In genomic region chr16:87461466-87461975, GRCh38 we compare ENCODE assay signal across 8 cellular contexts. TPM values are rescaled to one million over a fixed set of nuclear protein-coding genes. Genes with fewer than 3 reads are reported as not detected.
DNase-seq lines count a peak whose midpoint lies in the region; ATAC-seq, FAIRE-seq and TF ChIP-seq lines count a peak whose summit lies in the region.

No MANE protein-coding gene starts in this region.

- in situ Hi-C loops in T47D (cut with HindIII; ENCODE audit: low pct_unique_long_range_greater_than_20kb, low sequenced_read_pairs): no loop called here

- ATAC-seq in upper lobe of right lung (peak; percentile 92), HG03565 (IDR thresholded peaks at IDR 0.05; ENCODE audit: unreplicated experiment) (no peak)

- H3K4me1 ChIP-seq in kidney (ENCODE audit: control insufficient read depth in 1 of 2, insufficient read depth in 1 of 2, low read depth in 1 of 2, low read length in 2 of 2) (peaks cover 43 to 54% of the 10 kb centered on the region in 2 donors), upper lobe of right lung (peaks cover 59% of the 10 kb centered on the region)

- intact Hi-C loops in kidney (cut with DNase I): no loop called here
- intact Hi-C loops in upper lobe of right lung (cut with DNase I): no loop called here

- H3K4me3 ChIP-seq in H7 (ENCODE audit: insufficient read depth, low read depth, low read length) (no peak overlapping the region; the same call in 1 of the 2 replicates), kidney (ENCODE audit: low read length in 2 of 2) (peak overlapping the region in 1 of 2 donors; percentile 43), upper lobe of right lung (no peak overlapping the region)

- peak overlapping the region in 1 of 2 donors; percentile 55 for H3K9ac ChIP-seq in kidney (ENCODE audit: low read length in 2 of 2)

- FAIRE-seq in kidney (lab: Jason Lieb, UNC): no peak

- TF ChIP-seq CTCF in kidney (IDR thresholded peaks at IDR 0.05; ENCODE audit: borderline replicate concordance, extremely low read depth, insufficient read depth) (peak; percentile 55), upper lobe of right lung (IDR thresholded peaks at IDR 0.05) (peak; percentile 39)

- H3K9me3 ChIP-seq in kidney (ENCODE audit: control insufficient read depth in 1 of 2, low read length in 2 of 2): no peaks in the 10 kb centered on the region
- no peaks in the 10 kb centered on the region for H3K9me3 ChIP-seq in upper lobe of right lung

- H3K36me3 ChIP-seq in H7 (replicated peaks; ENCODE audit: control insufficient read depth, insufficient read depth, low read length) (peaks cover 5% of the 10 kb centered on the region), kidney (ENCODE audit: control insufficient read depth in 1 of 2, insufficient read depth in 2 of 2, low read length in 2 of 2) (peaks cover 5 to 6% of the 10 kb centered on the region in 2 donors), upper lobe of right lung (peaks cover 33% of the 10 kb centered on the region)

- H3K27ac ChIP-seq in kidney (ENCODE audit: low read depth in 2 of 2, low read length in 2 of 2) (peak overlapping the region; percentile 78 to 90), upper lobe of right lung (peak overlapping the region; percentile 65)

- H3K27me3 ChIP-seq in H7 (ENCODE audit: control insufficient read depth, insufficient read depth, low read length): no peaks in the 10 kb centered on the region
- H3K27me3 ChIP-seq in upper lobe of right lung: no peaks in the 10 kb centered on the region

- DNase-seq in COLO829 (ENCODE audit: low spot score) (peak; percentile 45), H7 (peak; percentile 95), NCI-H510A treated with DMSO at 0.1 percent for 48 hours (lab: John Stamatoyannopoulos, UW) (peak; percentile 90), T47D (ENCODE audit: low read depth in 1 of 2, low spot score in 1 of 2) (peak; percentile 96 to 99), kidney (peak; percentile 94), upper lobe of right lung (peak; percentile 94)
- no peak for DNase-seq in activated CD4-positive, CD25-positive, alpha-beta regulatory T cell treated with anti-CD3 and anti-CD28 coated beads, Interleukin-2, amount 50 U/mL, for 72 hours

RNA-seq across cellular contexts. Expression of gene ZCCHC14, which starts 31.3 kb away (rescaled TPM):
- total RNA-seq in H7 (2014; rRNA removed; shearing (Covaris generic)): 12.2 and 13.3 TPM in 2 replicates
- total RNA-seq in kidney: 32.8 TPM
- 6.4 TPM for polyA plus RNA-seq in kidney (ENCODE audit: insufficient read depth, low read depth, low replicate concordance)
- 27.2 TPM for total RNA-seq in upper lobe of right lung
